In the genomic region with DNA sequence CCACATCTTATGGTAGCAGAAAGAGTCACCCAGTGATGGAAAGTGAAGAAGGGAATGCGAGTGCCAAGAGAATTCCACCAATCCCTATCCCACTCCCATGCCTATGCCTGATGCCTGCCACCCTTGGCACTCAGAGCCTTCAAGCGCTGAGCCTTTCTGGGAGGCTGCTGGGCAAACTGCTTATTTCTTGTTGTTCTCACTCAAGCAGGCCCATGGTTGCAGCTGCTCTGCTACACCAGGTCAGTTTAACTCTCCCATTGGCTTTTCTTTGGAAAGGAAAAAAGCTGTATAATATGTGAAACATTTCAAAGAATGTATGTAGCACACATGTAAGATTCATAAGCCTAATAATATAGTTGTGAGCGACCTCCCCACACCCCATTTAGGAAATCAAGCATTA, we compare ENCODE assay signal across 1 cellular context.
TF ChIP-seq lines count a peak whose summit lies in the region.

No MANE protein-coding gene starts in this region.

TF ChIP-seq in WTC11, 78 proteins besides CTCF, POLR2A, EP300 and RAD21 (continued from another document):
- TF ChIP-seq, protein P1, sequence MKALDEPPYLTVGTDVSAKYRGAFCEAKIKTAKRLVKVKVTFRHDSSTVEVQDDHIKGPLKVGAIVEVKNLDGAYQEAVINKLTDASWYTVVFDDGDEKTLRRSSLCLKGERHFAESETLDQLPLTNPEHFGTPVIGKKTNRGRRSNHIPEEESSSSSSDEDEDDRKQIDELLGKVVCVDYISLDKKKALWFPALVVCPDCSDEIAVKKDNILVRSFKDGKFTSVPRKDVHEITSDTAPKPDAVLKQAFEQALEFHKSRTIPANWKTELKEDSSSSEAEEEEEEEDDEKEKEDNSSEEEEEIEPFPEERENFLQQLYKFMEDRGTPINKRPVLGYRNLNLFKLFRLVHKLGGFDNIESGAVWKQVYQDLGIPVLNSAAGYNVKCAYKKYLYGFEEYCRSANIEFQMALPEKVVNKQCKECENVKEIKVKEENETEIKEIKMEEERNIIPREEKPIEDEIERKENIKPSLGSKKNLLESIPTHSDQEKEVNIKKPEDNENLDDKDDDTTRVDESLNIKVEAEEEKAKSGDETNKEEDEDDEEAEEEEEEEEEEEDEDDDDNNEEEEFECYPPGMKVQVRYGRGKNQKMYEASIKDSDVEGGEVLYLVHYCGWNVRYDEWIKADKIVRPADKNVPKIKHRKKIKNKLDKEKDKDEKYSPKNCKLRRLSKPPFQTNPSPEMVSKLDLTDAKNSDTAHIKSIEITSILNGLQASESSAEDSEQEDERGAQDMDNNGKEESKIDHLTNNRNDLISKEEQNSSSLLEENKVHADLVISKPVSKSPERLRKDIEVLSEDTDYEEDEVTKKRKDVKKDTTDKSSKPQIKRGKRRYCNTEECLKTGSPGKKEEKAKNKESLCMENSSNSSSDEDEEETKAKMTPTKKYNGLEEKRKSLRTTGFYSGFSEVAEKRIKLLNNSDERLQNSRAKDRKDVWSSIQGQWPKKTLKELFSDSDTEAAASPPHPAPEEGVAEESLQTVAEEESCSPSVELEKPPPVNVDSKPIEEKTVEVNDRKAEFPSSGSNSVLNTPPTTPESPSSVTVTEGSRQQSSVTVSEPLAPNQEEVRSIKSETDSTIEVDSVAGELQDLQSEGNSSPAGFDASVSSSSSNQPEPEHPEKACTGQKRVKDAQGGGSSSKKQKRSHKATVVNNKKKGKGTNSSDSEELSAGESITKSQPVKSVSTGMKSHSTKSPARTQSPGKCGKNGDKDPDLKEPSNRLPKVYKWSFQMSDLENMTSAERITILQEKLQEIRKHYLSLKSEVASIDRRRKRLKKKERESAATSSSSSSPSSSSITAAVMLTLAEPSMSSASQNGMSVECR (CRISPR knock-in tag; IDR thresholded peaks at IDR 0.05; ENCODE audit: borderline replicate concordance), result no peak
